ENCODE assay signal across 8 cellular contexts in genomic region chr16:21599994-21600773, GRCh38. TPM values are rescaled to one million over a fixed set of nuclear protein-coding genes. Genes with fewer than 3 reads are reported as not detected.
DNase-seq lines count a peak whose midpoint lies in the region; ATAC-seq, FAIRE-seq and TF ChIP-seq lines count a peak whose summit lies in the region.

No MANE protein-coding gene starts in this region.

- peak overlapping the region; percentile 95; the same call in 1 of the 2 replicates for H3K27ac ChIP-seq in HUES6 (ENCODE audit: low read depth, low read length)
- peak overlapping the region; percentile 27; the same call in 1 of the 2 replicates for H3K27ac ChIP-seq in H1 (ENCODE audit: low read depth, low read length)
- peak overlapping the region; percentile 92 for H3K27ac ChIP-seq in muscle layer of colon (ENCODE audit: low read depth, low read length)
- H3K27ac ChIP-seq in aorta (ENCODE audit: low read depth in 1 of 2, low read length in 2 of 2) = peak overlapping the region; percentile 59 to 73

- DNase-seq in NCI-H1417 (lab: John Stamatoyannopoulos, UW) = peak in 2 of 3 experiments; percentile 65 to 74
- no peak for DNase-seq in NCI-H1417 treated with DMSO at 0.1 percent for 48 hours (lab: John Stamatoyannopoulos, UW)
- peak; percentile 30 for DNase-seq in T-helper 9 cell
- DNase-seq in H1 (ENCODE audit: low read depth in 1 of 2, low spot score in 2 of 2) = no peak
- DNase-seq in aorta = no peak

- no peak overlapping the region for H2BK120ac ChIP-seq in H1 (replicated peaks; ENCODE audit: low read depth, low read length)

- TF ChIP-seq CTCF in H1 (IDR thresholded peaks at IDR 0.05; ENCODE audit: control extremely low read depth in 1 of 3, insufficient read depth in 1 of 3, low read depth in 1 of 3, low read length in 3 of 3) = no peak

- H3K23ac ChIP-seq in H1 (ENCODE audit: insufficient read length) = no peak overlapping the region

- POLR2A ChIA-PET in H1 (lab: Charles Lee; ENCODE audit: partially characterized antibody) = interaction anchor here (1.0 to 1.5 kb wide), 6 partner anchors 8 to 98 kb away, joined by 3 to 4 read pairs (median 4); no protein-coding TSS in a partner anchor

- ATAC-seq in GM21528 (IDR thresholded peaks at IDR 0.05; ENCODE audit: low FRiP score, unreplicated experiment) (peak; percentile 31), aorta (ENCODE audit: low FRiP score) (peak; percentile 9)

- no peak; a peak in 1 of 3 replicates for TF ChIP-seq POLR2A in H1 (IDR thresholded peaks at IDR 0.05; ENCODE audit: control extremely low read depth in 1 of 2, low read depth in 2 of 2, low read length in 2 of 2)

- H3K79me1 ChIP-seq in H1 (ENCODE audit: low read depth, low read length) = 0 out of 2 replicates have a peak, but pooled peaks cover 3% of the 10 kb centered on the region

- H4K91ac ChIP-seq in H1 (replicated peaks; ENCODE audit: insufficient read length, low read length) = no peak overlapping the region

- H3K27me3 ChIP-seq in HUES6 (ENCODE audit: control insufficient read depth, insufficient read depth, low read length) = no peaks in the 10 kb centered on the region
- H3K27me3 ChIP-seq in H1 (replicated peaks in 1 of 4; ENCODE audit: control insufficient read depth in 3 of 4, extremely low read depth in 1 of 4, insufficient read depth in 3 of 4, low read length in 3 of 4) = no peaks in the 10 kb centered on the region
- no peaks in the 10 kb centered on the region for H3K27me3 ChIP-seq in muscle layer of colon (ENCODE audit: control insufficient read depth in 1 of 2, insufficient read depth in 2 of 2, low read length in 2 of 2)
- H3K27me3 ChIP-seq in aorta (ENCODE audit: control insufficient read depth in 1 of 2, insufficient read depth in 2 of 2, low read length in 1 of 2) = no peaks in the 10 kb centered on the region

- FAIRE-seq in H1 (lab: Jason Lieb, UNC) = no peak

- no peaks in the 10 kb centered on the region for H3K4me1 ChIP-seq in HUES6 (ENCODE audit: control insufficient read depth, insufficient read depth, low read length)
- H3K4me1 ChIP-seq in H1 (replicated peaks in 1 of 4; ENCODE audit: control insufficient read depth in 3 of 4, insufficient read depth in 4 of 4, low read length in 3 of 4) = peaks cover 0 to 4% (median 0%) of the 10 kb centered on the region in 4 experiments; a peak in 2 of 7 replicates
- H3K4me1 ChIP-seq in muscle layer of colon (ENCODE audit: insufficient read depth, low read length) = peaks cover 25% of the 10 kb centered on the region
- no peaks in the 10 kb centered on the region for H3K4me1 ChIP-seq in aorta (ENCODE audit: control insufficient read depth in 1 of 2, insufficient read depth in 2 of 2, low read length in 2 of 2)

- no peak for TF ChIP-seq RAD21 in H1 (IDR thresholded peaks at IDR 0.05 in 1 of 2, conservative IDR thresholded peaks at IDR 0.05 in 1 of 2; ENCODE audit: low read depth in 2 of 2, low read length in 2 of 2)

- H3K9ac ChIP-seq in HUES6 (ENCODE audit: low read length) (peak overlapping the region; percentile 95), H1 (replicated peaks in 1 of 4; ENCODE audit: extremely low read depth in 1 of 4, low read depth in 3 of 4, low read length in 3 of 4) (peak overlapping the region; percentile 93 to 98 (median 96)), muscle layer of colon (ENCODE audit: low read length) (peak overlapping the region; percentile 85)

- H3K14ac ChIP-seq in H1 (ENCODE audit: insufficient read length) = no peak overlapping the region

- H2BK12ac ChIP-seq in H1 (ENCODE audit: low read depth, low read length) = no peak overlapping the region

- no peak overlapping the region for H4K5ac ChIP-seq in H1 (ENCODE audit: insufficient read length, low read depth, low read length)

- H3K56ac ChIP-seq in H1 (replicated peaks; ENCODE audit: insufficient read length, low read depth, low read length) = no peak overlapping the region

- H4K8ac ChIP-seq in H1 (ENCODE audit: extremely low read depth, insufficient read depth, low read length) = peak overlapping the region; percentile 78; the same call in 1 of the 2 replicates

- H3K4ac ChIP-seq in H1 (replicated peaks; ENCODE audit: insufficient read length, low read depth, low read length) = no peak overlapping the region

- TF ChIP-seq EP300 in H1 (IDR thresholded peaks at IDR 0.05; ENCODE audit: borderline replicate concordance in 1 of 2, low read depth in 2 of 2, low read length in 2 of 2) = no peak

- H2AFZ ChIP-seq in H1 (ENCODE audit: low read length) = no peak overlapping the region; the same call in 1 of the 2 replicates

- peaks cover 8% of the 10 kb centered on the region for H3K23me2 ChIP-seq in H1 (ENCODE audit: low read depth, low read length)

- H3K18ac ChIP-seq in H1 (ENCODE audit: extremely low read depth, low read length) = no peak overlapping the region

- peak overlapping the region; percentile 87 to 92 for H3K4me2 ChIP-seq in H1 (ENCODE audit: insufficient read depth in 1 of 2, low read depth in 2 of 2, low read length in 2 of 2)

- H3K36me3 ChIP-seq in HUES6 (ENCODE audit: control insufficient read depth, insufficient read depth, low read length) (no peaks in the 10 kb centered on the region), H1 (ENCODE audit: control insufficient read depth in 2 of 4, insufficient read depth in 4 of 4, low read length in 3 of 4) (no peaks in the 10 kb centered on the region), muscle layer of colon (ENCODE audit: insufficient read depth, low read length) (no peaks in the 10 kb centered on the region), aorta (ENCODE audit: control insufficient read depth in 1 of 2, insufficient read depth in 2 of 2, low read length in 1 of 2) (no peaks in the 10 kb centered on the region)

- H2BK5ac ChIP-seq in H1 (ENCODE audit: low read depth, low read length) = no peak overlapping the region; the same call in 1 of the 2 replicates

- CTCF ChIA-PET in H1 (lab: Charles Lee; ENCODE audit: partially characterized antibody) = no interaction called here

- WGBS in H1 (ENCODE audit: extremely low coverage in 1 of 2, insufficient coverage in 1 of 2, insufficient read length in 1 of 2, insufficient replicate concordance in 2 of 2, low coverage in 1 of 2, low lambda C conversion rate in 2 of 2, missing lambda C conversion rate in 1 of 2), 2 experiments = 3% methylated on average over 37 of the region's 56 CpGs; no CpG with 5 or more reads in 1 of the 2 experiments
- WGBS in aorta, 2 donors = 1% methylated on average over 36 to 56 of the region's 56 CpGs

- intact Hi-C loops in aorta (cut with DNase I) = loop anchor here in 1 of 2 donors (10.0 kb wide), 1 partner anchor 585 kb away; no protein-coding TSS in a partner anchor

- H2AK5ac ChIP-seq in H1 (ENCODE audit: low read depth, low read length) = no peak overlapping the region

- H2BK15ac ChIP-seq in H1 (ENCODE audit: low read length) = no peak overlapping the region

- H3K9me3 ChIP-seq in HUES6 (ENCODE audit: control insufficient read depth, insufficient read depth, low read depth, low read length) = no peaks in the 10 kb centered on the region
- H3K9me3 ChIP-seq in H1 (ENCODE audit: insufficient read depth in 2 of 2, low read depth in 1 of 2, low read length in 1 of 2) = no peaks in the 10 kb centered on the region
- H3K9me3 ChIP-seq in muscle layer of colon (ENCODE audit: low read length) = no peaks in the 10 kb centered on the region
- H3K9me3 ChIP-seq in aorta (ENCODE audit: control insufficient read depth, low read length) = no peaks in the 10 kb centered on the region

- peaks cover 11 to 51% of the 10 kb centered on the region in 2 experiments; a peak in 3 of 4 replicates for H3K79me2 ChIP-seq in H1 (ENCODE audit: control insufficient read depth in 1 of 2, insufficient read depth in 2 of 2, low read length in 2 of 2)

- H4K20me1 ChIP-seq in H1 (replicated peaks in 1 of 2; ENCODE audit: control insufficient read depth in 1 of 2, insufficient read depth in 2 of 2, low read length in 2 of 2) = peaks cover 2 to 11% of the 10 kb centered on the region in 2 experiments

- peak overlapping the region; percentile 99 for H3K4me3 ChIP-seq in HUES6 (ENCODE audit: low read depth, low read length)
- H3K4me3 ChIP-seq in H1 (ENCODE audit: extremely low read depth in 1 of 4, insufficient read depth in 2 of 4, low read depth in 3 of 4, low read length in 4 of 4) = peak overlapping the region; percentile 61 to 99 (median 88)
- peak overlapping the region; percentile 84 to 93 for H3K4me3 ChIP-seq in muscle layer of colon (ENCODE audit: low read depth in 1 of 2, low read length in 2 of 2)
- peak overlapping the region; percentile 74 to 87 for H3K4me3 ChIP-seq in aorta (ENCODE audit: low read length in 2 of 2)

- no peak overlapping the region for H2BK20ac ChIP-seq in H1 (ENCODE audit: low read length)

TF ChIP-seq in H1, 55 proteins besides CTCF, POLR2A, EP300 and RAD21 (continues in another document):
- TF ChIP-seq BRCA1 (IDR thresholded peaks at IDR 0.05; ENCODE audit: low read depth, low read length) (no peak), KDM4A (IDR thresholded peaks at IDR 0.05; ENCODE audit: low read depth, low read length, severe bottlenecking) (peak; percentile 44)

RNA-seq across cellular contexts. Expression of gene METTL9, which starts 0.8 kb away (rescaled TPM):
- total RNA-seq in H1 (2021; fragmentation: NEBNext Ultra II Directional; extraction: Animal tissue kit (Norgen Biotek cat#: 25700)) = 112 and 117 TPM in 2 replicates
- polyA plus RNA-seq in H1 (2011; rRNA removed) (34.5 and 45.4 TPM in 2 replicates), aorta (10 to 100 TPM; 54.9 to 98.2 TPM)
- 56.7 TPM for polyA plus RNA-seq in H1 (2011; cell fraction: cytosol; rRNA removed)
- polyA plus RNA-seq in H1 (2011; cell fraction: nucleus; rRNA removed) = 29.1 TPM
- 64.0 to 93.3 TPM (median 70.0 TPM) in 4 replicates for polyA plus RNA-seq in H1 (2012, experiment 1 of 2)
- 37.2 TPM for polyA plus RNA-seq in H1 (2012, experiment 2 of 2)
- 88.0 TPM for polyA plus RNA-seq in H1 (2013, experiment 1 of 2)
- 96.1 TPM for polyA plus RNA-seq in H1 (2013, experiment 2 of 2)
- 29.4 and 60.6 TPM in 2 replicates for polyA minus RNA-seq in H1 (2011; rRNA and poly(A)+ RNA removed)
- polyA minus RNA-seq in H1 (2011; cell fraction: cytosol; rRNA and poly(A)+ RNA removed) = 23.3 TPM
- 52.8 TPM for polyA minus RNA-seq in H1 (2011; cell fraction: nucleus; rRNA and poly(A)+ RNA removed)
- 10 to 100 TPM; 50.0 to 67.8 TPM for total RNA-seq in aorta

RNA-seq across cellular contexts. Expression of gene IGSF6, which starts 52.2 kb away (rescaled TPM):
- total RNA-seq in H1 (2021; fragmentation: NEBNext Ultra II Directional; extraction: Animal tissue kit (Norgen Biotek cat#: 25700)) = not detected in 2 replicates
- not detected in 2 replicates for polyA plus RNA-seq in H1 (2011; rRNA removed)
- not detected for polyA plus RNA-seq in H1 (2011; cell fraction: cytosol; rRNA removed)
- polyA plus RNA-seq in H1 (2011; cell fraction: nucleus; rRNA removed) = not detected
- polyA plus RNA-seq in H1 (2012, experiment 1 of 2) = 0.20 to 0.66 TPM (median 0.23 TPM) in 4 replicates
- polyA plus RNA-seq in H1 (2012, experiment 2 of 2) = not detected
- polyA plus RNA-seq in H1 (2013, experiment 1 of 2) = not detected
- not detected for polyA plus RNA-seq in H1 (2013, experiment 2 of 2)
- polyA minus RNA-seq in H1 (2011; rRNA and poly(A)+ RNA removed) = not detected in 2 replicates
- not detected for polyA minus RNA-seq in H1 (2011; cell fraction: cytosol; rRNA and poly(A)+ RNA removed)
- not detected for polyA minus RNA-seq in H1 (2011; cell fraction: nucleus; rRNA and poly(A)+ RNA removed)
- total RNA-seq in aorta = 1 to 10 TPM; 4.4 to 7.2 TPM
- 1 to 10 TPM in 1 of 2 donors, under 1 TPM in 1; 0.95 to 6.5 TPM for polyA plus RNA-seq in aorta

Comparison
In these comparisons a context has a peak if more than half of its experiments do, and no peak if none do; other contexts are left out.
1. DNase-seq: peak in NCI-H1417 (2 of 3) and T-helper 9 cell (single experiment); none in NCI-H1417 treated with DMSO at 0.1 percent for 48 hours (single experiment), H1 (0 of 2) and aorta (0 of 2).
2. H3K27ac ChIP-seq: peak in every context shown above with its lines; median percentile 95 in HUES6; 92 in muscle layer of colon; 66 in aorta; 27 in H1.
3. Peak in every context shown above with its lines, with median percentiles within 50 percentile points of each other: H3K4me3 ChIP-seq and H3K9ac ChIP-seq.